ENCODE assay signal across 9 cellular contexts in the genomic region with DNA sequence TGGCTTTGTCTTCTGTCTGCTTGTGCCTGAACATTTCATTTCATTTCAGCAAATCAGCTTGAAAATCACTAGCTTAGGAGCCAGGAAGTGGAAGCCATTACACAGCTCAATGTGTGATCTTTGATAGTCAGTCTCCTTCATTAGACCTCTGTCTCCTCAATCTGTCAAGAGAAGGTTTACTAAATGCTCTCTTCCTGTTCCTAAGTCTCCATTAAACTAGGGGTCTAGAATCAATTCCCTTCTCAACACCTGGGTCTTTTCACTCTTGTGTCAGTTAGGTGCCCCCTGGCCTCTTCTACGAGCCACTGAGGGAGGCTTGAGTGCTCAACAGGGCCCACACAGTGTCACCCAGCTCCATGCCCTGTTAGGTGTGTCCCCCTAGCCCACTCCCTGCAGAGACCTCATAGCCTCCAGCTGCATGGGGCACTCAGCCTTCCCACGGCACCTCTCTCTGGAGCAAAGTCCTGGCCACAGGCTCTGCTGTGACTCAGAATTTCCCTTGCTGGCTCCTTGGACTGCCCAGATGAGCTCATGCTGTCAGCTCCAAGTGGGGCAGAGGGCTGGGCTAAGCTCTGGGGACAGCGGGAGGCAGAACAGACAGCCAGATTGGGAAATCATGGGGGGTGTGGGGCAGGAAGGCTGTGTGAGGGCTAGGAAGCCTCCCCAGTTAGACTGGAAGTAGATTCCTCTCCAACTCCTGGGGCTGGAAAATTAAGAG.
DNase-seq lines count a peak whose midpoint lies in the region; ATAC-seq and TF ChIP-seq lines count a peak whose summit lies in the region.
"Had no signal": no experiment of that assay in that cellular context is flagged by ENCODE, and none has a peak within 500 bp of the region (broad histone marks: within the 10 kb centered on the region; RNA-seq: fewer than 3 reads in every experiment).

No MANE protein-coding gene starts in this region.

- H3K9me3 Mint-ChIP-seq in nephron, result no peaks in the 10 kb centered on the region
- H3K9me3 Mint-ChIP-seq: memory B cell had no signal

- peak overlapping the region; percentile 74 to 96 (median 91) for H3K27ac ChIP-seq in esophagus squamous epithelium

- H3K36me3 Mint-ChIP-seq in nephron (ENCODE audit: low read depth), result peaks cover 13% of the 10 kb centered on the region
- H3K36me3 Mint-ChIP-seq: memory B cell had no signal

- TF ChIP-seq POLR2A in esophagus squamous epithelium (IDR thresholded peaks at IDR 0.05), result peak in 1 of 4 donors; percentile 21

- no peak overlapping the region for H3K4me3 ChIP-seq in esophagus squamous epithelium

- H3K4me3 Mint-ChIP-seq in nephron, result no peak overlapping the region
- H3K4me3 Mint-ChIP-seq: memory B cell had no signal

- peaks cover 3% of the 10 kb centered on the region for H3K27me3 Mint-ChIP-seq in nephron (ENCODE audit: low read depth)
- H3K27me3 Mint-ChIP-seq: memory B cell had no signal

- TF ChIP-seq CTCF in esophagus squamous epithelium (IDR thresholded peaks at IDR 0.05) (no peak), nephron (IDR thresholded peaks at IDR 0.05; ENCODE audit: unreplicated experiment in 3 of 3) (no peak)

- DNase-seq in GM03348 (ENCODE audit: low spot score) (peak; percentile 94), SIG-M5 (lab: John Stamatoyannopoulos, UW) (peak; percentile 48), esophagus squamous epithelium (lab: John Stamatoyannopoulos, UW) (peak; percentile 42)
- DNase-seq in NK-92 treated with Interleukin-12 subunit alpha and Interleukin-12 subunit beta, amount 100 ng/mL, for 24 hours (lab: John Stamatoyannopoulos, UW), result no peak
- no peak for DNase-seq in effector CD4-positive, alpha-beta T cell

- H3K27me3 ChIP-seq in esophagus squamous epithelium, result no peaks in the 10 kb centered on the region

- intact Hi-C loops in esophagus squamous epithelium (cut with DNase I), result no loop called here

- WGBS in esophagus squamous epithelium, 2 donors, result 18 to 41% methylated on average over 2 to 3 of the region's 3 CpGs

- peaks cover 34 to 85% (median 68%) of the 10 kb centered on the region in 3 donors for H3K4me1 ChIP-seq in esophagus squamous epithelium

- no peak for ATAC-seq in GM21723 (IDR thresholded peaks at IDR 0.05; ENCODE audit: unreplicated experiment)
- ATAC-seq in GM18517 (IDR thresholded peaks at IDR 0.05; ENCODE audit: unreplicated experiment), result no peak

- no peaks in the 10 kb centered on the region for H3K9me3 ChIP-seq in esophagus squamous epithelium

- peak overlapping the region; percentile 69 to 79 (median 74) for H3K27ac Mint-ChIP-seq in nephron
- H3K27ac Mint-ChIP-seq: memory B cell had no signal

- peaks cover 0 to 3% (median 0%) of the 10 kb centered on the region in 3 donors for H3K36me3 ChIP-seq in esophagus squamous epithelium

- peaks cover 63% of the 10 kb centered on the region for H3K4me1 Mint-ChIP-seq in nephron

Comparison
In these comparisons a context has a peak if more than half of its experiments do, and no peak if none do; other contexts are left out.
1. DNase-seq: peak in GM03348 (single experiment), SIG-M5 (single experiment) and esophagus squamous epithelium (single experiment); none in NK-92 treated with Interleukin-12 subunit alpha and Interleukin-12 subunit beta, amount 100 ng/mL, for 24 hours (single experiment) and effector CD4-positive, alpha-beta T cell (single experiment).